ENCODE assay signal across 23 cellular contexts in the genomic region with DNA sequence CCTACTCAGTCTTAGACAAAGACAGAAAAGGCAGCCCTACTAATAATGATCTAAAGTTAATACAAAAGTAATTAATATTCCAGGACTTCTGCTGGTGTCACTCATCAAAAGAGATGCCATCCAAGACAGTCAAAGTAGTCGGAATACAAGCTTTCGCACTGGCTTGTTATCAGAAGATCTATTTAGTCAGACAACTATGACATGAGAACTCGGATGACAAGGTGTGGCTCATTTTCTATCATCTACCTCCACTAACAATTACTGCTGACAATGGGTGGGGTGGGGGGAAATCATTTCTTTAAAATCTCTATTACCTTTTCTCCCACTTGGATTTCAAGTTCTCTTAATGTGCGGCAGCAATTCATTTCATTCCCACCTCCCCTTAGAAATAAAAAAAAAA.
"Had no signal": no experiment of that assay in that cellular context is flagged by ENCODE, and none has a peak within 500 bp of the region (broad histone marks: within the 10 kb centered on the region; RNA-seq: fewer than 3 reads in every experiment).

No MANE protein-coding gene starts in this region.

- H3K36me3 ChIP-seq: colonic mucosa, esophagus squamous epithelium, gastrocnemius medialis, gastroesophageal sphincter, heart left ventricle, heart right ventricle had no signal

- H3K9me3 Mint-ChIP-seq: dendritic cell treated with granulocyte-macrophage colony-stimulating factor and Interleukin-4, amounts not matched to agents 40 ng/mL and 50 ng/mL, for 4 days; effector memory CD8-positive, alpha-beta T cell; endodermal cell had no signal

- H3K27ac ChIP-seq: colonic mucosa, coronary artery, dorsolateral prefrontal cortex, epithelial cell of prostate, esophagus squamous epithelium, foreskin keratinocyte, gastrocnemius medialis, gastroesophageal sphincter, heart left ventricle, heart right ventricle had no signal

- ATAC-seq: effector memory CD8-positive, alpha-beta T cell; esophagus mucosa; foreskin keratinocyte; gastrocnemius medialis; gastroesophageal sphincter; heart left ventricle; heart right ventricle had no signal

- H3K4me3 Mint-ChIP-seq: dendritic cell treated with granulocyte-macrophage colony-stimulating factor and Interleukin-4, amounts not matched to agents 40 ng/mL and 50 ng/mL, for 4 days; effector memory CD8-positive, alpha-beta T cell; endodermal cell had no signal

- H3K27ac Mint-ChIP-seq: dendritic cell treated with granulocyte-macrophage colony-stimulating factor and Interleukin-4, amounts not matched to agents 40 ng/mL and 50 ng/mL, for 4 days; effector memory CD8-positive, alpha-beta T cell; endodermal cell had no signal

- H3K9me3 ChIP-seq: colonic mucosa, esophagus squamous epithelium, gastrocnemius medialis, gastroesophageal sphincter had no signal

- H3K4me1 ChIP-seq: colonic mucosa, esophagus squamous epithelium, foreskin keratinocyte, gastrocnemius medialis, gastroesophageal sphincter, heart left ventricle, heart right ventricle had no signal

- H3K27me3 ChIP-seq: colonic mucosa, dorsolateral prefrontal cortex, esophagus squamous epithelium, gastrocnemius medialis, gastroesophageal sphincter, heart left ventricle, heart right ventricle had no signal

- H3K4me1 Mint-ChIP-seq: endodermal cell had no signal

- H3K4me3 ChIP-seq: colonic mucosa, coronary artery, dorsolateral prefrontal cortex, esophagus squamous epithelium, gastrocnemius medialis, gastroesophageal sphincter, heart left ventricle, heart right ventricle had no signal

- DNase-seq: colonic mucosa; cortex of kidney; dermis blood vessel endothelial cell; dorsolateral prefrontal cortex; effector CD4-positive, alpha-beta T cell; effector CD8-positive, alpha-beta T cell; effector memory CD4-positive, alpha-beta T cell; effector memory CD8-positive, alpha-beta T cell; endodermal cell; erythroblast; esophagus squamous epithelium; foreskin fibroblast; foreskin keratinocyte; foreskin melanocyte; gastrocnemius medialis; glutamatergic neuron; heart left ventricle; heart right ventricle had no signal
